In the genomic region with DNA sequence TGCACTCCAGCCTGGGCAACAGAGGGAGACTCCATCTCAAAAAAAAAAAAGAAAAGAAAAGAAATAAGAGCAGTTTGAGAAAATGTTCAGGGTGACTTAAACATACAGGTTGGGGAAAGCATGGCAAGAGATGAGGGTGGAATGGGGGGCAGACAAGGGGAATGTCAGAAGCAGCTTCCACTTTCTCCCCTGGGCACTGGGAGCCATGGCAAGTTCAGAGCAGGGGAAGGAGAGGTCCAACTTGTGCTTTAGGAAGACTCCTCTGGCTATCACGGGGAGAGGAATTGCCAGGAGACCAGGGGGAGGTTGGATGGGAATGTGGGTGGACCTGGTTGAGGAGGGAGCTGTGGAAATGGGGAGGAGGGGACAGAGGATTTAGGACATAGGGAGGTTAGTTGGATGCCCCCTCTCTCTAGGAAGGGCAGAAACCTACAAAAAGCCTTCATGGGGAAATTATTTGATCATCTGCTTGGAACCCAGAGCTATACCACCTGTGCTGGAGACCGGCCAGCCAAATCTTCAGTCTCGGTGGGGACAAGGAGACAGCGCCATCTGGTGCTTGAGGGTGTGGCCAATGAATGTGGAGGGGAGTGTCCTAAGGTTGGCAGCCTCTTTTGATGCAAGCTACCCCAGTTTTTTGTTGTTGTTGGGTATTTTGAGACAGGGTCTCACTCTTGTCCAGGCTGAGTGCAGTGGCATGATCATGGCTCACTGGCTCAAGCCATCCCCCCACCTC, we compare ENCODE assay signal across 1 cellular context.
TF ChIP-seq lines count a peak whose summit lies in the region.

No MANE protein-coding gene starts in this region.

TF ChIP-seq in HepG2, 621 proteins besides CTCF, POLR2A, EP300 and RAD21 (continued from another document):
- TF ChIP-seq NFYC (CRISPR knock-in tag; IDR thresholded peaks at IDR 0.05) (0 out of 2 replicates have a peak, but pooled peaks have one; percentile 40), EEA1 (CRISPR knock-in tag; IDR thresholded peaks at IDR 0.05; ENCODE audit: borderline replicate concordance) (no peak), SMC3 (IDR thresholded peaks at IDR 0.05; ENCODE audit: low read length) (0 out of 2 replicates have a peak, but pooled peaks have one; percentile 40)
- TF ChIP-seq, protein P1, sequence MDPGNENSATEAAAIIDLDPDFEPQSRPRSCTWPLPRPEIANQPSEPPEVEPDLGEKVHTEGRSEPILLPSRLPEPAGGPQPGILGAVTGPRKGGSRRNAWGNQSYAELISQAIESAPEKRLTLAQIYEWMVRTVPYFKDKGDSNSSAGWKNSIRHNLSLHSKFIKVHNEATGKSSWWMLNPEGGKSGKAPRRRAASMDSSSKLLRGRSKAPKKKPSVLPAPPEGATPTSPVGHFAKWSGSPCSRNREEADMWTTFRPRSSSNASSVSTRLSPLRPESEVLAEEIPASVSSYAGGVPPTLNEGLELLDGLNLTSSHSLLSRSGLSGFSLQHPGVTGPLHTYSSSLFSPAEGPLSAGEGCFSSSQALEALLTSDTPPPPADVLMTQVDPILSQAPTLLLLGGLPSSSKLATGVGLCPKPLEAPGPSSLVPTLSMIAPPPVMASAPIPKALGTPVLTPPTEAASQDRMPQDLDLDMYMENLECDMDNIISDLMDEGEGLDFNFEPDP (CRISPR knock-in tag; conservative IDR thresholded peaks at IDR 0.05): no peak
